In genomic region chr7:41116337-41116736, GRCh38 we compare ENCODE assay signal across 1 cellular context.
TF ChIP-seq lines count a peak whose summit lies in the region.

No MANE protein-coding gene starts in this region.

TF ChIP-seq in GM12878, 131 proteins besides CTCF, POLR2A, EP300 and RAD21 (continued from another document):
- no peak for TF ChIP-seq E2F4 (IDR thresholded peaks at IDR 0.05; ENCODE audit: low read depth, low read length)
- no peak for TF ChIP-seq PML (IDR thresholded peaks at IDR 0.05; ENCODE audit: low read length)
